In the genomic region with DNA sequence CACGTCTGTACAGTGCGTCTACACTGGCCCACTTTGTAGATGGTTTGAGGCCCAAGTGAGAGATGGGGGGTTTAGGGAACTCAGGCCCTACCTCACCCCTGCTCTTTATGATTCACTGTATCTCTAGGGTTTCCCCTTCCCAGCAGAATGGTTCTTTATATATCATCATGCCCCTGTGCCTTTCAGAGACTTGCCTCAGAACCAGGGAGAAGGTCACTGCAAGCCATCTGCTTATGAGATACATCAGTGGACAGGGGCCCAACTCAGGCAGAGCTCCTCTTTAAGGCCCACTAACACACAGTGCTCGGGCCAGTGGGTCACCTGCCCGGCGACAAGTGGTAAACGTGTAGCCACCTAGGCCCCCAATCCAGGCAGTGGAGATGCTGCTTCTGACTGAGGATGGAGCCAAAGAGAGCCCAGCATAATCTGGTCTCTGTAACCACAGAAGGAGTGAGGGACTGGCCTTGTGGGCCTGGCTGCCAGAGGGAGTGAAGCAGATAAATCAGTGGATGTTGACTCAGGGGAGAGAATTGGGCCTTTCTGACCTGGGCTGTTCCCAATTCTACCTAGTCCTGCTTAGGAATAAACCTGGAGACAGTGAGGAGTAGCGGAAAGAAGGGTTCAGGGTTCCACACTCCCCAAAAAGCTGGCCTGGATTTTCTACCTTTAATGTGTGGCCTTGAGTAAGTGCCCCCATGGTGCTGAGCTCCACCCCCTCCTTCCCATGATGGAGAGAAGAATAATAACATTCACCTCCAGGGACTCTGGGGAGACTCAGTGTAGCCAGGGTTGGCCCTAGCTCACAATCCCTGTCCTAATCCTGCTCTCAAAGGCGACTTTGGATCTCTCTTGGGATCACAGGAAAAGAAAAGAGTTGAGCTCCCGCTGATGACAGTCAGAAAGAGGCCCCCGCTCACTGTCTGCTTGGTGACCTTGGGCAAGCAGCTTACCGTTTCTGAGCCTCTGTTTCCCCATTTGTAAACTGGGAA, we compare ENCODE assay signal across 8 cellular contexts. TPM values are rescaled to one million over a fixed set of nuclear protein-coding genes. Genes with fewer than 3 reads are reported as not detected.
DNase-seq lines count a peak whose midpoint lies in the region; ATAC-seq and TF ChIP-seq lines count a peak whose summit lies in the region.
"Had no signal": no experiment of that assay in that cellular context is flagged by ENCODE, and none has a peak within 500 bp of the region (broad histone marks: within the 10 kb centered on the region; RNA-seq: fewer than 3 reads in every experiment).

No MANE protein-coding gene starts in this region.

- peak; percentile 26 to 55 for ATAC-seq in activated naive CD4-positive, alpha-beta T cell treated with anti-CD3 and anti-CD28 coated beads, Interleukin-2, amount 50 U/mL, for 72 hours
- ATAC-seq in right cardiac atrium (no peak), GM18909 (IDR thresholded peaks at IDR 0.05; ENCODE audit: poor library complexity, unreplicated experiment) (no peak)
- peak; percentile 44 for ATAC-seq in stimulated activated naive CD8-positive, alpha-beta T cell treated with anti-CD3 and anti-CD28 coated beads, Interleukin-15, Interleukin-2, amounts not matched to agents 100 U/mL and 50 U/mL, for 24 hours

- intact Hi-C loops in right cardiac atrium (cut with DNase I) = loop anchor here in 3 of 4 donors (5.0 to 10.0 kb wide), 4 partner anchors 61 to 159 kb away; partner anchors contain the start of gene ERGIC1 (in 1 of the 3)

- POLR2A ChIA-PET in HEK293 (lab: Yijun Ruan, JAX) = interaction anchor here (0.5 to 7.5 kb wide), 3 partner anchors 27 to 131 kb away, joined by 3 to 80 read pairs (median 15); no protein-coding TSS in a partner anchor

- H3K4me3 ChIP-seq in HEK293 (ENCODE audit: low read depth, low read length) = no peak overlapping the region
- H3K4me3 ChIP-seq in right cardiac atrium (ENCODE audit: low read length) = no peak overlapping the region

- H3K9me3 Mint-ChIP-seq in activated naive CD4-positive, alpha-beta T cell treated with anti-CD3 and anti-CD28 coated beads, Interleukin-2, amount 50 U/mL, for 72 hours = no peaks in the 10 kb centered on the region

- peaks cover 0 to 14% of the 10 kb centered on the region in 2 experiments; a peak in 1 of 3 replicates for H3K36me3 ChIP-seq in HEK293 (ENCODE audit: control insufficient read depth in 2 of 2, insufficient read depth in 1 of 2, low read length in 2 of 2)

- H3K4me1 ChIP-seq in HEK293 (ENCODE audit: control insufficient read depth, insufficient read depth, low read length) (0 out of 2 replicates have a peak, but pooled peaks cover 3% of the 10 kb centered on the region), right cardiac atrium (ENCODE audit: control insufficient read depth, insufficient read depth, low read length) (peaks cover 4% of the 10 kb centered on the region)

- CTCF ChIA-PET in HEK293 (lab: Yijun Ruan, JAX) = interaction anchor here (0.5 to 4.8 kb wide), 9 partner anchors 12 to 210 kb away, joined by 3 to 45 read pairs (median 4); partner anchors contain the start of gene ATP6V0E1

- no peaks in the 10 kb centered on the region for H3K9me3 ChIP-seq in HEK293 (ENCODE audit: control insufficient read depth, insufficient read depth, low read depth, low read length)
- no peaks in the 10 kb centered on the region for H3K9me3 ChIP-seq in right cardiac atrium (ENCODE audit: control insufficient read depth, low read length)

- peak overlapping the region; percentile 70 to 97 for H3K27ac Mint-ChIP-seq in activated naive CD4-positive, alpha-beta T cell treated with anti-CD3 and anti-CD28 coated beads, Interleukin-2, amount 50 U/mL, for 72 hours

- in situ Hi-C loops in ACHN (cut with HindIII; ENCODE audit: low pct_ligation_motif_present, low pct_unique_long_range_greater_than_20kb, low sequenced_read_pairs) = no loop called here

- peaks cover 16 to 21% of the 10 kb centered on the region in 2 donors for H3K36me3 Mint-ChIP-seq in activated naive CD4-positive, alpha-beta T cell treated with anti-CD3 and anti-CD28 coated beads, Interleukin-2, amount 50 U/mL, for 72 hours

- DNase-seq in activated naive CD4-positive, alpha-beta T cell treated with anti-CD3 and anti-CD28 coated beads, Interleukin-2, amount 50 U/mL, for 72 hours (ENCODE audit: low spot score in 2 of 2) = peak in 1 of 2 donors; percentile 63
- DNase-seq in right cardiac atrium (no peak), ACHN (no peak)
- peak; percentile 28 for DNase-seq in stimulated activated naive CD8-positive, alpha-beta T cell treated with anti-CD3 and anti-CD28 coated beads, Interleukin-15, Interleukin-2, amounts not matched to agents 100 U/mL and 50 U/mL, for 24 hours
- DNase-seq in central memory CD4-positive, alpha-beta T cell = no peak
- DNase-seq: NCI-H2081 had no signal

- no peaks in the 10 kb centered on the region for H3K27me3 ChIP-seq in right cardiac atrium (ENCODE audit: control insufficient read depth, insufficient read depth)

- no peak for TF ChIP-seq CTCF in HEK293 (tag by site-specific recombination; IDR thresholded peaks at IDR 0.05)

- WGBS in right cardiac atrium = 88% methylated on average over 11 of the region's 11 CpGs

- H3K27ac ChIP-seq in HEK293 (ENCODE audit: extremely low read depth, low read depth, low read length) (no peak overlapping the region), right cardiac atrium (ENCODE audit: low read length) (peak overlapping the region; percentile 81)

TF ChIP-seq in HEK293, 187 proteins besides CTCF, POLR2A, EP300 and RAD21:
- 0 out of 2 replicates have a peak, but pooled peaks have one; percentile 18 for TF ChIP-seq ZIC2 (tag by site-specific recombination; IDR thresholded peaks at IDR 0.05)
- TF ChIP-seq, protein P1, sequence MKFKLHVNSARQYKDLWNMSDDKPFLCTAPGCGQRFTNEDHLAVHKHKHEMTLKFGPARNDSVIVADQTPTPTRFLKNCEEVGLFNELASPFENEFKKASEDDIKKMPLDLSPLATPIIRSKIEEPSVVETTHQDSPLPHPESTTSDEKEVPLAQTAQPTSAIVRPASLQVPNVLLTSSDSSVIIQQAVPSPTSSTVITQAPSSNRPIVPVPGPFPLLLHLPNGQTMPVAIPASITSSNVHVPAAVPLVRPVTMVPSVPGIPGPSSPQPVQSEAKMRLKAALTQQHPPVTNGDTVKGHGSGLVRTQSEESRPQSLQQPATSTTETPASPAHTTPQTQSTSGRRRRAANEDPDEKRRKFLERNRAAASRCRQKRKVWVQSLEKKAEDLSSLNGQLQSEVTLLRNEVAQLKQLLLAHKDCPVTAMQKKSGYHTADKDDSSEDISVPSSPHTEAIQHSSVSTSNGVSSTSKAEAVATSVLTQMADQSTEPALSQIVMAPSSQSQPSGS (tag by site-specific recombination; IDR thresholded peaks at IDR 0.05; ENCODE audit: low read depth) = no peak

RNA-seq across cellular contexts. Expression of gene DUSP1, which starts 2.8 kb away (rescaled TPM):
- total RNA-seq in activated naive CD4-positive, alpha-beta T cell treated with anti-CD3 and anti-CD28 coated beads, Interleukin-2, amount 50 U/mL, for 72 hours = 10 to 100 TPM; 12.0 to 17.6 TPM
- 100 to 1,000 TPM in 2 of 4 donors, 10 to 100 TPM in 2; 81.3 to 247 (median 105) TPM for total RNA-seq in right cardiac atrium
- 78.7 TPM for polyA plus RNA-seq in right cardiac atrium

Comparison
In these comparisons a context has a peak if more than half of its experiments do, and no peak if none do; other contexts are left out.
1. ATAC-seq: peak in activated naive CD4-positive, alpha-beta T cell treated with anti-CD3 and anti-CD28 coated beads, Interleukin-2, amount 50 U/mL, for 72 hours (2 of 2) and stimulated activated naive CD8-positive, alpha-beta T cell treated with anti-CD3 and anti-CD28 coated beads, Interleukin-15, Interleukin-2, amounts not matched to agents 100 U/mL and 50 U/mL, for 24 hours (single experiment); none in right cardiac atrium (0 of 2) and GM18909 (single experiment).
2. RNA of gene DUSP1, which starts 2.8 kb away (total RNA-seq): 81.3 to 247 TPM in right cardiac atrium; 12.0 to 17.6 TPM in activated naive CD4-positive, alpha-beta T cell treated with anti-CD3 and anti-CD28 coated beads, Interleukin-2, amount 50 U/mL, for 72 hours; every median in the first group is over 4 times any median in the second.